22 cellular contexts compared by ENCODE assay signal in the genomic region with DNA sequence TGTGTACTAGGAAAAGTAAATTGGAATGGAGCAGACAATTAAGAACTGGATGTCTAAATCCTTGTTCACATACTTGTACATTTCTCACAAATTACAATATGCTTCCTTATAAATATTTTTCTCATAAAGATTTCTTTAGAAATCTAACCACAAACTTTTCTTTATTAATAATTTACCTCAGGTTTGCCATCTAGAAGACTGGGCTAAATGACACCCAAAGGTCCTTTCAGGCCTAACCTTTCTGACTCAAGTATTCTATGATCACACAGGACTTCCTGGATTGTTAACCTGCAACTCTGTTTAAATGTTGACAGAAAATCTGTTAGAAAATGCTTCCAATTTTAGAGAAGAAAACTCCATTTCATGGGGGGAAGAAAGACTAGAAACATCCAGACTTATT.
"Had no signal": no experiment of that assay in that cellular context is flagged by ENCODE, and none has a peak within 500 bp of the region (broad histone marks: within the 10 kb centered on the region; RNA-seq: fewer than 3 reads in every experiment).

No MANE protein-coding gene starts in this region.

- H3K27me3 Mint-ChIP-seq: dendritic cell treated with granulocyte-macrophage colony-stimulating factor and Interleukin-4, amounts not matched to agents 40 ng/mL and 50 ng/mL, for 4 days had no signal

- H3K4me3 Mint-ChIP-seq: dendritic cell treated with granulocyte-macrophage colony-stimulating factor and Interleukin-4, amounts not matched to agents 40 ng/mL and 50 ng/mL, for 4 days; effector memory CD8-positive, alpha-beta T cell; endodermal cell had no signal

- H3K4me1 Mint-ChIP-seq: endodermal cell had no signal

- ATAC-seq: effector memory CD8-positive, alpha-beta T cell; esophagus mucosa; foreskin keratinocyte; gastrocnemius medialis; gastroesophageal sphincter; heart left ventricle; heart right ventricle had no signal

- DNase-seq: colonic mucosa; cortex of kidney; dermis blood vessel endothelial cell; dorsolateral prefrontal cortex; effector CD4-positive, alpha-beta T cell; effector CD8-positive, alpha-beta T cell; effector memory CD4-positive, alpha-beta T cell; effector memory CD8-positive, alpha-beta T cell; endodermal cell; erythroblast; esophagus squamous epithelium; foreskin fibroblast; foreskin keratinocyte; foreskin melanocyte; gastrocnemius medialis; glutamatergic neuron; head of caudate nucleus; heart left ventricle; heart right ventricle had no signal

- H3K27ac Mint-ChIP-seq: dendritic cell treated with granulocyte-macrophage colony-stimulating factor and Interleukin-4, amounts not matched to agents 40 ng/mL and 50 ng/mL, for 4 days; effector memory CD8-positive, alpha-beta T cell; endodermal cell had no signal
